Comparison of ENCODE assay signal across 12 cellular contexts in genomic region chr12:131137836-131138637, GRCh38.
DNase-seq lines count a peak whose midpoint lies in the region; ATAC-seq and TF ChIP-seq lines count a peak whose summit lies in the region.
"Had no signal": no experiment of that assay in that cellular context is flagged by ENCODE, and none has a peak within 500 bp of the region (broad histone marks: within the 10 kb centered on the region; RNA-seq: fewer than 3 reads in every experiment).

No MANE protein-coding gene starts in this region.

- peak overlapping the region; percentile 66 for H2BK5ac ChIP-seq in neuronal stem cell (ENCODE audit: low read length)

- H2BK12ac ChIP-seq in neuronal stem cell (ENCODE audit: low read length), result peak overlapping the region; percentile 73

- peak overlapping the region; percentile 96 for H2AK5ac ChIP-seq in neuronal stem cell (ENCODE audit: low read depth, low read length)

- peak overlapping the region; percentile 93 for H2BK15ac ChIP-seq in neuronal stem cell (ENCODE audit: low read length)

- peaks cover 5% of the 10 kb centered on the region in 2 donors for H3K4me1 ChIP-seq in neuronal stem cell (ENCODE audit: control insufficient read depth in 2 of 2, insufficient read depth in 1 of 2, low read depth in 1 of 2, low read length in 2 of 2)
- H3K4me1 ChIP-seq in Peyer's patch, result no peaks in the 10 kb centered on the region

- no peak overlapping the region for H3K4ac ChIP-seq in neuronal stem cell (ENCODE audit: low read length)

- no peak for TF ChIP-seq POLR2A in Peyer's patch (IDR thresholded peaks at IDR 0.05)

- TF ChIP-seq CTCF in GM10266 (IDR thresholded peaks at IDR 0.05; ENCODE audit: control insufficient read depth, insufficient read depth, low read depth, missing control alignments), result peak; percentile 8
- no peak for TF ChIP-seq CTCF in GM13976 (IDR thresholded peaks at IDR 0.05; ENCODE audit: borderline replicate concordance, control extremely low read depth, extremely low read depth, insufficient read depth, missing control alignments)
- no peak for TF ChIP-seq CTCF in Peyer's patch (IDR thresholded peaks at IDR 0.05)

- H3K18ac ChIP-seq in neuronal stem cell (ENCODE audit: low read length), result peak overlapping the region; percentile 90

- H3K36me3 ChIP-seq in neuronal stem cell (replicated peaks in 1 of 2; ENCODE audit: control insufficient read depth in 2 of 2, insufficient read depth in 2 of 2, low read length in 2 of 2) (no peaks in the 10 kb centered on the region), Peyer's patch (no peaks in the 10 kb centered on the region)

- H3K79me1 ChIP-seq in neuronal stem cell (ENCODE audit: low read depth, low read length), result peaks cover 2% of the 10 kb centered on the region

- no peaks in the 10 kb centered on the region for H3K27me3 ChIP-seq in neuronal stem cell (ENCODE audit: control insufficient read depth in 3 of 3, insufficient read depth in 3 of 3, low read depth in 1 of 3, low read length in 3 of 3)
- H3K27me3 ChIP-seq in Peyer's patch, result no peaks in the 10 kb centered on the region

- H4K91ac ChIP-seq in neuronal stem cell (ENCODE audit: low read depth, low read length, poor library complexity), result no peak overlapping the region

- H3K4me2 ChIP-seq in neuronal stem cell (ENCODE audit: insufficient read depth, low read length, poor library complexity, severe bottlenecking), result no peak overlapping the region

- H3K27ac ChIP-seq in neuronal stem cell (replicated peaks; ENCODE audit: low read length) (no peak overlapping the region), Peyer's patch (no peak overlapping the region)

- peak overlapping the region; percentile 17 for H2AFZ ChIP-seq in neuronal stem cell (ENCODE audit: low read length)

- H2BK120ac ChIP-seq in neuronal stem cell (ENCODE audit: low read depth, low read length), result no peak overlapping the region

- no CpG with 5 or more reads among the region's 28 CpGs for WGBS in neuronal stem cell (ENCODE audit: extremely low coverage in 2 of 2, insufficient read length in 2 of 2, insufficient replicate concordance in 1 of 2), 2 donors

- ATAC-seq in esophagus mucosa (peak; percentile 62), HG02973 (IDR thresholded peaks at IDR 0.05; ENCODE audit: unreplicated experiment) (no peak)

- H3K9me3 ChIP-seq in neuronal stem cell (replicated peaks in 1 of 2; ENCODE audit: control insufficient read depth in 2 of 2, insufficient read depth in 1 of 2, low read depth in 1 of 2, low read length in 2 of 2) (no peaks in the 10 kb centered on the region), Peyer's patch (no peaks in the 10 kb centered on the region)

- peak overlapping the region; percentile 8 for H3K23ac ChIP-seq in neuronal stem cell (ENCODE audit: low read depth, low read length, poor library complexity)

- H3K4me3 ChIP-seq in neuronal stem cell (ENCODE audit: low read length in 2 of 2) (no peak overlapping the region), Peyer's patch (no peak overlapping the region)

- H4K8ac ChIP-seq in neuronal stem cell (ENCODE audit: low read depth, low read length), result no peak overlapping the region

- in situ Hi-C loops in GM13976 (cut with MboI; ENCODE audit: low sequenced_read_pairs, unreplicated experiment), result no loop called here

- DNase-seq in GM10266 (ENCODE audit: extremely low spot score), result no peak
- DNase-seq in NCI-H2107 treated with DMSO at 0.1 percent for 48 hours (lab: John Stamatoyannopoulos, UW; ENCODE audit: unreplicated experiment), result peak; percentile 5
- no peak for DNase-seq in neuronal stem cell (ENCODE audit: low spot score)
- DNase-seq in NCI-H1930 (lab: John Stamatoyannopoulos, UW), result no peak
- no peak for DNase-seq in GM13976 (ENCODE audit: low spot score)
- no peak for DNase-seq in Peyer's patch
- DNase-seq: COR-L47; effector CD4-positive, alpha-beta T cell; MM.1S; stimulated activated CD8-positive, alpha-beta memory T cell treated with anti-CD3 and anti-CD28 coated beads, Interleukin-4, amount 100 ng/mL, for 48 hours had no signal

- H3K9ac ChIP-seq in neuronal stem cell (ENCODE audit: low read depth, low read length, poor library complexity), result no peak overlapping the region

- peak overlapping the region; percentile 97 for H3K14ac ChIP-seq in neuronal stem cell (ENCODE audit: low read length)
